ENCODE assay signal across 15 cellular contexts in the genomic region with DNA sequence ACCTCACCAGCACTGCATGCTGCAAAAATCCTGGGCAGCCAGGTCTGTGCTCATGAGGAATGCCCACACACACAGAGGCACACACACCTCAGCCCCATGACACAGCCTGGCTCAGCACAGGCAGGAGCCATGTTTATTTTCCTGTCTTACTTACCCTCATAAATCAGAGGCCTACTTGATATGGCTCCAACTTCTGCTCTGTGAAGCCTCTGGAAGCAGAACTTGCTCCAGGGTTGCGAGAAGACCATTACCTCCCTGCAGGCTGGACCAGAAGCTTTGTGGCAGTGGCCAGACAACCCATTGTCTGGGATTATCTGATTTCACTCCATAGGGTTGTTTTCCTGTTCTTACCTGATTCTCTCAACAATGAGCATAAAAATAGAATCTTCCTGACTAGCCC. TPM values are rescaled to one million over a fixed set of nuclear protein-coding genes. Genes with fewer than 3 reads are reported as not detected.
DNase-seq lines count a peak whose midpoint lies in the region; ATAC-seq and TF ChIP-seq lines count a peak whose summit lies in the region.
"Had no signal": no experiment of that assay in that cellular context is flagged by ENCODE, and none has a peak within 500 bp of the region (broad histone marks: within the 10 kb centered on the region; RNA-seq: fewer than 3 reads in every experiment).

No MANE protein-coding gene starts in this region.

- no peaks in the 10 kb centered on the region for H3K79me2 ChIP-seq in neural progenitor cell (ENCODE audit: low read depth)

- ATAC-seq in HG03135 (IDR thresholded peaks at IDR 0.05; ENCODE audit: unreplicated experiment): no peak

- no peak overlapping the region for H3K4me3 Mint-ChIP-seq in neural progenitor cell
- H3K4me3 Mint-ChIP-seq: IgD-negative memory B cell had no signal

- no peaks in the 10 kb centered on the region for H3K9me3 Mint-ChIP-seq in neural progenitor cell

- H2AFZ ChIP-seq in neural progenitor cell (replicated peaks): peak overlapping the region; percentile 17

- no peaks in the 10 kb centered on the region for H3K27me3 ChIP-seq in neural progenitor cell
- H3K27me3 ChIP-seq: BLaER1 treated with 17β-estradiol and CSF1 and Interleukin-3, amounts not matched to agents 10 nM and 100 nM had no signal

- no peak overlapping the region for H3K27ac Mint-ChIP-seq in neural progenitor cell
- H3K27ac Mint-ChIP-seq: IgD-negative memory B cell had no signal

- no peaks in the 10 kb centered on the region for H4K20me1 ChIP-seq in neural progenitor cell (ENCODE audit: low read depth)
- H4K20me1 ChIP-seq: BLaER1 treated with 17β-estradiol and CSF1 and Interleukin-3, amounts not matched to agents 10 nM and 100 nM had no signal

- no peaks in the 10 kb centered on the region for H3K4me1 ChIP-seq in neural progenitor cell

- H3K36me3 Mint-ChIP-seq in neural progenitor cell: no peaks in the 10 kb centered on the region

- H3K27me3 Mint-ChIP-seq in neural progenitor cell (ENCODE audit: insufficient read depth, low read depth): peaks cover 12% of the 10 kb centered on the region

- no peaks in the 10 kb centered on the region for H3K9me3 ChIP-seq in neural progenitor cell (ENCODE audit: low read depth)
- H3K9me3 ChIP-seq: BLaER1 treated with 17β-estradiol and CSF1 and Interleukin-3, amounts not matched to agents 10 nM and 100 nM had no signal

- no peak overlapping the region for H3K4me3 ChIP-seq in neural progenitor cell
- H3K4me3 ChIP-seq: BLaER1 treated with 17β-estradiol and CSF1 and Interleukin-3, amounts not matched to agents 10 nM and 100 nM had no signal

- H3F3A ChIP-seq in neural progenitor cell (ENCODE audit: low read depth): no peaks in the 10 kb centered on the region

- no peak overlapping the region for H3K4me2 ChIP-seq in neural progenitor cell
- H3K4me2 ChIP-seq: BLaER1 treated with 17β-estradiol and CSF1 and Interleukin-3, amounts not matched to agents 10 nM and 100 nM had no signal

- no peak overlapping the region for H3K9ac ChIP-seq in neural progenitor cell
- H3K9ac ChIP-seq: BLaER1 treated with 17β-estradiol and CSF1 and Interleukin-3, amounts not matched to agents 10 nM and 100 nM had no signal

- POLR2A ChIA-PET in HEK293T (lab: Yijun Ruan, JAX): no interaction called here

- no peak for TF ChIP-seq CTCF in neural progenitor cell (IDR thresholded peaks at IDR 0.05)

- no peak overlapping the region for H3K27ac ChIP-seq in neural progenitor cell
- H3K27ac ChIP-seq: 22Rv1; BLaER1 treated with 17β-estradiol and CSF1 and Interleukin-3, amounts not matched to agents 10 nM and 100 nM had no signal

- DNase-seq in NCI-H146 (lab: John Stamatoyannopoulos, UW) (peak; percentile 13), NCI-H146 treated with DMSO at 0.1 percent for 48 hours (lab: John Stamatoyannopoulos, UW; ENCODE audit: unreplicated experiment) (no peak), HEK293T (ENCODE audit: extremely low spot score) (peak; percentile 22), dermis blood vessel endothelial cell (peak; percentile 28), neural progenitor cell (ENCODE audit: low spot score) (no peak), amygdala (lab: John Stamatoyannopoulos, UW) (no peak), germinal center (ENCODE audit: low spot score) (no peak)
- DNase-seq: EL, NCI-H1436 treated with DMSO at 0.1 percent for 48 hours, NCI-H446 treated with DMSO at 0.1 percent for 48 hours, NCI-H82 had no signal

- H3K36me3 ChIP-seq in neural progenitor cell: no peaks in the 10 kb centered on the region
- H3K36me3 ChIP-seq: BLaER1 treated with 17β-estradiol and CSF1 and Interleukin-3, amounts not matched to agents 10 nM and 100 nM had no signal

- no peaks in the 10 kb centered on the region for H3K4me1 Mint-ChIP-seq in neural progenitor cell
- H3K4me1 Mint-ChIP-seq: IgD-negative memory B cell had no signal

- CTCF ChIA-PET in HEK293T (lab: Yijun Ruan, JAX): no interaction called here

TF ChIP-seq in HEK293T, 16 proteins besides CTCF, POLR2A, EP300 and RAD21:
- no peak for TF ChIP-seq L3MBTL2 (conservative IDR thresholded peaks at IDR 0.05)
- TF ChIP-seq NFRKB (IDR thresholded peaks at IDR 0.05): no peak
- TF ChIP-seq BHLHE40 (IDR thresholded peaks at IDR 0.05; ENCODE audit: borderline replicate concordance): no peak
- TF ChIP-seq, protein P1, sequence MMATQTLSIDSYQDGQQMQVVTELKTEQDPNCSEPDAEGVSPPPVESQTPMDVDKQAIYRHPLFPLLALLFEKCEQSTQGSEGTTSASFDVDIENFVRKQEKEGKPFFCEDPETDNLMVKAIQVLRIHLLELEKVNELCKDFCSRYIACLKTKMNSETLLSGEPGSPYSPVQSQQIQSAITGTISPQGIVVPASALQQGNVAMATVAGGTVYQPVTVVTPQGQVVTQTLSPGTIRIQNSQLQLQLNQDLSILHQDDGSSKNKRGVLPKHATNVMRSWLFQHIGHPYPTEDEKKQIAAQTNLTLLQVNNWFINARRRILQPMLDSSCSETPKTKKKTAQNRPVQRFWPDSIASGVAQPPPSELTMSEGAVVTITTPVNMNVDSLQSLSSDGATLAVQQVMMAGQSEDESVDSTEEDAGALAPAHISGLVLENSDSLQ (IDR thresholded peaks at IDR 0.05): peak; percentile 74

RNA-seq across cellular contexts. Expression of a gene that starts 43.8 kb away (rescaled TPM):
- total RNA-seq in dermis blood vessel endothelial cell: 4.3 and 5.0 TPM in 2 replicates
- 2.1 and 8.1 TPM in 2 replicates for total RNA-seq in neural progenitor cell (ENCODE audit: low replicate concordance)

Comparison
In these comparisons a context has a peak if more than half of its experiments do, and no peak if none do; other contexts are left out.
1. DNase-seq: peak in NCI-H146 (single experiment), HEK293T (single experiment) and dermis blood vessel endothelial cell (single experiment); none in NCI-H146 treated with DMSO at 0.1 percent for 48 hours (single experiment), neural progenitor cell (single experiment), amygdala (0 of 56) and germinal center (single experiment).